Comparison of ENCODE assay signal across 26 cellular contexts in the genomic region with DNA sequence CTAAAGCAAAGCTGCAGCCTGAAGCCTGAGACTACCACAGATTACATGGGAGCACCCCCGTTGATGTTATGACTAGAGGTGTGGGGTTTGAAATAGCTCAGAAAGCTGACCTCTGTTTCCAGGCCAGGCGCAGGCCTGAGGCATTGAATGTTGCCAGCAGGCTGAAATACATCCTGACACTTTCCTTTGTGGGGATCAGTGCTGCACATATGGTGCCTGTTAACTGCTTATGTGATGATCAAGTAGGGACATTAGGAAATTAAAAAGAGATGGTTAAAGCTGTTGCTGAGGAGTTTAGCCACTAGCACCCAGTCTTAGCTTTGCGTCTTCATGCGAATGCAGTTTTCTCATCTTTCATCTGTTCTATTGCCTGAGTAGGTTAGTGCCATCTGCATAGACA.
"Had no signal": no experiment of that assay in that cellular context is flagged by ENCODE, and none has a peak within 500 bp of the region (broad histone marks: within the 10 kb centered on the region; RNA-seq: fewer than 3 reads in every experiment).

No MANE protein-coding gene starts in this region.

- H3K36me3 ChIP-seq: left ventricle myocardium inferior, pancreas, prostate gland, stomach, thyroid gland, transverse colon, upper lobe of left lung, vagina had no signal

- H3K27ac ChIP-seq: left ventricle myocardium inferior, pancreas, prostate gland, skin epidermis, stomach, testis, thyroid gland, transverse colon, upper lobe of left lung, vagina had no signal

- H3K4me1 ChIP-seq: left ventricle myocardium inferior, pancreas, prostate gland, stomach, testis, thyroid gland, transverse colon, upper lobe of left lung, vagina had no signal

- H3K4me3 ChIP-seq: left ventricle myocardium inferior, lung, pancreas, prostate gland, skin epidermis, stomach, testis, thyroid gland, transverse colon, upper lobe of left lung, vagina had no signal

- H3K9me3 Mint-ChIP-seq: mesothelial cell of epicardium; stimulated activated naive B cell treated with anti-CD40 and anti-IgM and Interleukin-4, amounts not matched to agents 10 μg/mL and 1 μg/mL and 100 μg/mL, for 72 hours had no signal

- ATAC-seq: natural killer cell; pancreas; right cardiac atrium; sciatic nerve; stimulated activated naive B cell treated with anti-CD40 and anti-IgM and Interleukin-4, amounts not matched to agents 10 μg/mL and 1 μg/mL and 100 μg/mL, for 72 hours; stimulated activated naive CD8-positive, alpha-beta T cell treated with anti-CD3 and anti-CD28 coated beads, Interleukin-15, Interleukin-2, amounts not matched to agents 100 U/mL and 50 U/mL, for 24 hours had no signal

- H3K27ac Mint-ChIP-seq: mesothelial cell of epicardium; naive B cell; natural killer cell; stimulated activated naive B cell treated with anti-CD40 and anti-IgM and Interleukin-4, amounts not matched to agents 10 μg/mL and 1 μg/mL and 100 μg/mL, for 72 hours had no signal

- H3K27me3 ChIP-seq: pancreas, stomach, testis, thyroid gland, transverse colon, upper lobe of left lung, vagina had no signal

- DNase-seq: islet precursor cell; left ventricle myocardium inferior; mesendoderm; naive B cell; natural killer cell; pancreas; posterior cingulate gyrus; retina; right cardiac atrium; stimulated activated CD4-positive, alpha-beta T cell treated with anti-CD3 and anti-CD28 coated beads, Interleukin-12 subunit alpha, Interleukin-12 subunit beta, amount 100 ng/mL, for 4 hours; stimulated activated CD4-positive, alpha-beta T cell treated with anti-CD3 and anti-CD28 coated beads, Interleukin-15, amount 100 ng/mL, for 24 hours; stimulated activated CD4-positive, alpha-beta T cell treated with anti-CD3 and anti-CD28 coated beads, Interleukin-2, amount 100 ng/mL, for 24 hours; stimulated activated CD4-positive, alpha-beta T cell treated with anti-CD3 and anti-CD28 coated beads, Interleukin-4, amount 100 ng/mL, for 1 hour; stimulated activated naive B cell treated with anti-CD40 and anti-IgM and Interleukin-4, amounts not matched to agents 10 μg/mL and 1 μg/mL and 100 μg/mL, for 72 hours; stimulated activated naive CD8-positive, alpha-beta T cell treated with anti-CD3 and anti-CD28 coated beads, Interleukin-15, Interleukin-2, amounts not matched to agents 100 U/mL and 50 U/mL, for 24 hours; stomach; testis; thyroid gland; transverse colon had no signal

- H3K4me3 Mint-ChIP-seq: mesothelial cell of epicardium; naive B cell; natural killer cell; stimulated activated naive B cell treated with anti-CD40 and anti-IgM and Interleukin-4, amounts not matched to agents 10 μg/mL and 1 μg/mL and 100 μg/mL, for 72 hours had no signal

- H3K9me3 ChIP-seq: left ventricle myocardium inferior, pancreas, prostate gland, stomach, testis, thyroid gland, transverse colon, upper lobe of left lung, vagina had no signal

- H3K36me3 Mint-ChIP-seq: mesothelial cell of epicardium; naive B cell; natural killer cell; stimulated activated naive B cell treated with anti-CD40 and anti-IgM and Interleukin-4, amounts not matched to agents 10 μg/mL and 1 μg/mL and 100 μg/mL, for 72 hours had no signal

- H3K4me1 Mint-ChIP-seq: mesothelial cell of epicardium, natural killer cell had no signal
